Comparison of ENCODE assay signal across 9 cellular contexts in genomic region chr10:13440709-13441061, GRCh38.
DNase-seq lines count a peak whose midpoint lies in the region; TF ChIP-seq lines count a peak whose summit lies in the region.
"Had no signal": no experiment of that assay in that cellular context is flagged by ENCODE, and none has a peak within 500 bp of the region (broad histone marks: within the 10 kb centered on the region; RNA-seq: fewer than 3 reads in every experiment).

No MANE protein-coding gene starts in this region.

- no peak overlapping the region for H3K27ac Mint-ChIP-seq in MCF 10A (ENCODE audit: low read depth, unreplicated experiment)
- H3K27ac Mint-ChIP-seq: T-helper 2 cell treated with Interferon-gamma antibody and Interleukin-4, amounts not matched to agents 5 μg/mL and 100 μg/mL, for 36 hours had no signal

- no peak for TF ChIP-seq RAD21 in neural cell (conservative IDR thresholded peaks at IDR 0.05)

- CTCF ChIA-PET in MCF 10A (lab: Yijun Ruan, JAX) = interaction anchor here (0.6 to 5.5 kb wide), 27 partner anchors 9 to 1230 kb away, joined by 3 to 91 read pairs (median 5); no protein-coding TSS in a partner anchor

- POLR2A ChIA-PET in MCF 10A (lab: Yijun Ruan, JAX) = interaction anchor here (0.9 to 2.5 kb wide), 3 partner anchors 9 to 69 kb away, joined by 4 to 6 read pairs (median 5); no protein-coding TSS in a partner anchor

- H3K79me2 ChIP-seq in MM.1S (ENCODE audit: low read length) (no peaks in the 10 kb centered on the region), neural cell (replicated peaks; ENCODE audit: insufficient read depth, low read length) (no peaks in the 10 kb centered on the region)

- DNase-seq in MM.1S = no peak
- DNase-seq in MCF 10A (ENCODE audit: unreplicated experiment) = no peak
- no peak for DNase-seq in amygdala (lab: John Stamatoyannopoulos, UW)
- no peak for DNase-seq in activated CD4-positive, alpha-beta T cell treated with anti-CD3 and anti-CD28 coated beads, Interleukin-2, amount 50 U/mL, for 1 hour
- no peak for DNase-seq in NCI-H526 (lab: John Stamatoyannopoulos, UW)
- DNase-seq in stimulated activated CD4-positive, alpha-beta T cell treated with anti-CD3 and anti-CD28 coated beads, Interleukin-4, amount 100 ng/mL, for 4 hours = no peak

- H2AFZ ChIP-seq in MM.1S (ENCODE audit: low read length) = no peak overlapping the region; the same call in 1 of the 2 replicates
- H2AFZ ChIP-seq in neural cell (ENCODE audit: low read depth, low read length) = no peak overlapping the region

- TF ChIP-seq EP300 in neural cell (conservative IDR thresholded peaks at IDR 0.05; ENCODE audit: poor library complexity, severe bottlenecking) = no peak

- H3K9ac ChIP-seq in MM.1S (ENCODE audit: low read length) = no peak overlapping the region; the same call in 1 of the 2 replicates
- no peak overlapping the region for H3K9ac ChIP-seq in neural cell (ENCODE audit: low read length)

- peaks cover 18% of the 10 kb centered on the region for H3K27me3 Mint-ChIP-seq in MCF 10A (ENCODE audit: insufficient read depth, unreplicated experiment)

- no peaks in the 10 kb centered on the region for H3K4me1 ChIP-seq in MM.1S (ENCODE audit: low read length)

- H3K27ac ChIP-seq in C4-2B (no peak overlapping the region), MM.1S (ENCODE audit: low read length) (no peak overlapping the region), neural cell (ENCODE audit: low read length) (no peak overlapping the region)

- peak; percentile 88 for TF ChIP-seq CTCF in C4-2B (conservative IDR thresholded peaks at IDR 0.05)
- no peak for TF ChIP-seq CTCF in MM.1S (IDR thresholded peaks at IDR 0.05; ENCODE audit: low read length)
- TF ChIP-seq CTCF in MCF 10A (IDR thresholded peaks at IDR 0.05; ENCODE audit: unreplicated experiment) = no peak
- TF ChIP-seq CTCF in neural cell (IDR thresholded peaks at IDR 0.05; ENCODE audit: poor library complexity, severe bottlenecking) = peak; percentile 34

- no peaks in the 10 kb centered on the region for H3K9me3 ChIP-seq in MM.1S (replicated peaks; ENCODE audit: insufficient read depth, low read length)
- no peaks in the 10 kb centered on the region for H3K9me3 ChIP-seq in neural cell (ENCODE audit: low read length)

- no peaks in the 10 kb centered on the region for H3F3A ChIP-seq in MM.1S (ENCODE audit: insufficient read depth, low read length)
- H3F3A ChIP-seq in neural cell (ENCODE audit: insufficient read depth, low read length, poor library complexity, severe bottlenecking) = no peaks in the 10 kb centered on the region

- H3K4me1 Mint-ChIP-seq in MCF 10A (ENCODE audit: insufficient read depth, unreplicated experiment) = peaks cover 6% of the 10 kb centered on the region

- H3K9me2 ChIP-seq in MM.1S (replicated peaks; ENCODE audit: insufficient read depth, low read length) (no peaks in the 10 kb centered on the region), neural cell (ENCODE audit: insufficient read depth, low read length) (no peaks in the 10 kb centered on the region)

- intact Hi-C loops in MCF 10A (cut with micrococcal nuclease) = loop anchor here (1.0 kb wide), 1 partner anchor 68 kb away; no protein-coding TSS in a partner anchor

- H3K4me3 ChIP-seq in MM.1S (ENCODE audit: low read length) (peak overlapping the region; percentile 59), neural cell (ENCODE audit: low read length) (peak overlapping the region; percentile 53)

- no peaks in the 10 kb centered on the region for H3K9me3 Mint-ChIP-seq in MCF 10A (ENCODE audit: unreplicated experiment)
- H3K9me3 Mint-ChIP-seq: T-helper 2 cell treated with Interferon-gamma antibody and Interleukin-4, amounts not matched to agents 5 μg/mL and 100 μg/mL, for 36 hours had no signal

- H3K4me2 ChIP-seq in MM.1S (ENCODE audit: low read depth, low read length) (peak overlapping the region; percentile 92), neural cell (ENCODE audit: low read length) (no peak overlapping the region)

- H3K36me3 ChIP-seq in MM.1S (replicated peaks; ENCODE audit: insufficient read depth, low read length) = no peaks in the 10 kb centered on the region
- no peaks in the 10 kb centered on the region for H3K36me3 ChIP-seq in neural cell (ENCODE audit: insufficient read depth, low read length)

- no TSS peak for BruUV-seq in MCF 10A (replicated peaks; lab: Mats Ljungman, UMichigan)

- H4K20me1 ChIP-seq in MM.1S (ENCODE audit: insufficient read depth, low read length) (no peaks in the 10 kb centered on the region), neural cell (ENCODE audit: insufficient read depth) (no peaks in the 10 kb centered on the region)

- H3K27me3 ChIP-seq in MM.1S (replicated peaks; ENCODE audit: insufficient read depth, low read length) (no peaks in the 10 kb centered on the region), neural cell (ENCODE audit: insufficient read depth, low read depth, low read length) (peaks cover 18% of the 10 kb centered on the region)

- peaks cover 6% of the 10 kb centered on the region for H3K36me3 Mint-ChIP-seq in MCF 10A (ENCODE audit: insufficient read depth, unreplicated experiment)

- H3K4me3 Mint-ChIP-seq in MCF 10A (ENCODE audit: unreplicated experiment) = peak overlapping the region; percentile 59

TF ChIP-seq in neural cell, 6 proteins besides CTCF, POLR2A, EP300 and RAD21:
- TF ChIP-seq MXI1 (conservative IDR thresholded peaks at IDR 0.05; ENCODE audit: poor library complexity, severe bottlenecking) = no peak
- no peak for TF ChIP-seq POLR2AphosphoS5 (IDR thresholded peaks at IDR 0.05)
- TF ChIP-seq EZH2 (IDR thresholded peaks at IDR 0.05; ENCODE audit: borderline replicate concordance, insufficient read depth, low read length, poor library complexity, severe bottlenecking) = no peak
- no peak for TF ChIP-seq TAF1 (IDR thresholded peaks at IDR 0.05; ENCODE audit: low read depth)
- TF ChIP-seq REST (IDR thresholded peaks at IDR 0.05; ENCODE audit: borderline replicate concordance) = no peak
- no peak for TF ChIP-seq SMC3 (conservative IDR thresholded peaks at IDR 0.05; ENCODE audit: poor library complexity)
TF ChIP-seq in neural cell: peak in this region for 0.

Comparison
In these comparisons a context has a peak if more than half of its experiments do, and no peak if none do; other contexts are left out.
1. CTCF ChIP-seq: peak in C4-2B (single experiment) and neural cell (single experiment); none in MM.1S (single experiment) and MCF 10A (single experiment).